22 cellular contexts compared by ENCODE assay signal in the genomic region with DNA sequence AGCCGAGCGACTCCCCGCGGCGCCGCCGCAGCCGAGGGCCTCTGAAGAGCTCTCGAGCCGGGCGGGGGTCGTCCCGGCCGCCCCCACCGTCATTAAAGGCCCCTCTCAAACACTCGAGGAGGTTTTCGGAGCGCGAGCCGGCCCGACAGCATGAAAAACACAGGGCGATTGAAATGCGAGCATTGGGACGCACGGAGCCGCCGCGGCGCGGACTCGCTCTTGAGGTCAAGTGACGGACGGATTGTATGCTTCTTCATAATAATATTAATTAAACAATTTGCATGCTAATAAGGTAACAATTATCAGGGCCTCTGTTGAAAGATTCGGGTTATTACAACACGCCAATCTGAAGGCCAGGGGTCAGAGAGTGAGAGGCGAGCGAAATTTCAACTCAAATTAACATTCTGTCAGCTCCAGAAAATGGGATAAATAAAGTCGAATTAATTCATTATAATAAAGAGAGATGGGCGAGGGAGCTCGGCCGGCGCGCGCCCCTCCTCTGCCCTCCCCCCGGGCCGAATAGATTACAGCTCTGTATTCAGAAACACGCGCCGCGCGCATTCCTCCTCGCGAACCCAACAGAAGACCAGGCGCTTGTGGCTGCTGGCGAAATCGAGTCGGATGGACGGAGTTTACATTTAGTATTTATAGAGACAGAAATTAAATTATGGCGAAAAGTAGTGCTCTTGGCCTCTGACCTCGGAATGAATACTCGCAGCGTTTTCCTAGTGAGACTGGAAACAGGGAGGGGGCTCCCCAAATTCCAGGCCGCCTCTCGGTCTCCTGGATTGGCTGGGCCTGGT. TPM values are rescaled to one million over a fixed set of nuclear protein-coding genes. Genes with fewer than 3 reads are reported as not detected.
DNase-seq lines count a peak whose midpoint lies in the region; ATAC-seq, FAIRE-seq and TF ChIP-seq lines count a peak whose summit lies in the region.
"Had no signal": no experiment of that assay in that cellular context is flagged by ENCODE, and none has a peak within 500 bp of the region (broad histone marks: within the 10 kb centered on the region; RNA-seq: fewer than 3 reads in every experiment).

No MANE protein-coding gene starts in this region.

- peaks cover 19 to 24% of the 10 kb centered on the region in 2 donors for H3K4me1 Mint-ChIP-seq in natural killer cell
- peaks cover 14% of the 10 kb centered on the region in 2 donors for H3K4me1 Mint-ChIP-seq in natural killer cell treated with Interleukin-12 subunit alpha and Interleukin-12 subunit beta and Interleukin-15 and Interleukin-18, amount 100 ng/mL, for 72 hours (ENCODE audit: low read depth in 2 of 2)

- no peak overlapping the region for H3K4me3 ChIP-seq in K562
- H3K4me3 ChIP-seq in mesendoderm (ENCODE audit: low read length) = no peak overlapping the region
- H3K4me3 ChIP-seq: gastrocnemius medialis had no signal

- TF ChIP-seq CTCF in natural killer cell (IDR thresholded peaks at IDR 0.05) (no peak), K562 (IDR thresholded peaks at IDR 0.05 in 2 of 3, conservative IDR thresholded peaks at IDR 0.05 in 1 of 3; ENCODE audit: insufficient read depth in 2 of 3, low read depth in 1 of 3, low read length in 3 of 3) (no peak)

- intact Hi-C loops in natural killer cell (cut with micrococcal nuclease) (loop anchor here (2.0 kb wide), 1 partner anchor 14 kb away; no protein-coding TSS in a partner anchor), K562 (cut with micrococcal nuclease) (no loop called here)

- H3K79me1 ChIP-seq in mesendoderm (ENCODE audit: low read length) = no peaks in the 10 kb centered on the region

- H2AK5ac ChIP-seq in mesendoderm (ENCODE audit: low read length) = no peak overlapping the region

- POLR2A ChIA-PET in K562 (lab: Yijun Ruan, JAX) = interaction anchor here (0.6 kb wide), 1 partner anchor 249 kb away, joined by 3 read pairs; no protein-coding TSS in a partner anchor

- no peak overlapping the region for H2BK5ac ChIP-seq in mesendoderm (ENCODE audit: low read length)

- H2AFZ ChIP-seq in K562 (ENCODE audit: low read depth, low read length) = no peak overlapping the region

- H3K36me3 ChIP-seq in K562 (ENCODE audit: control insufficient read depth, insufficient read depth, low read length) = no peaks in the 10 kb centered on the region
- no peaks in the 10 kb centered on the region for H3K36me3 ChIP-seq in mesendoderm (ENCODE audit: control insufficient read depth, insufficient read depth, low read length)
- H3K36me3 ChIP-seq: gastrocnemius medialis had no signal

- no peaks in the 10 kb centered on the region for H3K36me3 Mint-ChIP-seq in natural killer cell
- H3K36me3 Mint-ChIP-seq in natural killer cell treated with Interleukin-12 subunit alpha and Interleukin-12 subunit beta and Interleukin-15 and Interleukin-18, amount 100 ng/mL, for 72 hours = peaks cover 4% of the 10 kb centered on the region
- H3K36me3 Mint-ChIP-seq: mesothelial cell of epicardium had no signal

- H2BK15ac ChIP-seq in mesendoderm (replicated peaks; ENCODE audit: low read depth) = no peak overlapping the region

- H3K4me1 ChIP-seq in K562 (replicated peaks in 1 of 2; ENCODE audit: control insufficient read depth in 2 of 2, insufficient read depth in 2 of 2, low read length in 2 of 2) (peaks cover 0 to 33% of the 10 kb centered on the region in 2 experiments; a peak in 2 of 5 replicates), mesendoderm (ENCODE audit: control insufficient read depth, low read depth, low read length) (peaks cover 3% of the 10 kb centered on the region)
- H3K4me1 ChIP-seq: gastrocnemius medialis had no signal

- H3K9ac ChIP-seq in K562 (ENCODE audit: insufficient read depth in 1 of 2, low read depth in 2 of 2, low read length in 2 of 2) = no peak overlapping the region
- H3K9ac ChIP-seq in mesendoderm (ENCODE audit: low read length) = no peak overlapping the region

- 68% methylated on average over 41 of the region's 64 CpGs for WGBS in K562 (ENCODE audit: insufficient coverage, low coverage, missing lambda C conversion rate)
- WGBS in mesendoderm (ENCODE audit: extremely low coverage, insufficient coverage, low lambda C conversion rate) = no CpG with 5 or more reads among the region's 64 CpGs

- no peaks in the 10 kb centered on the region for H3K9me3 Mint-ChIP-seq in natural killer cell
- no peaks in the 10 kb centered on the region for H3K9me3 Mint-ChIP-seq in natural killer cell treated with Interleukin-12 subunit alpha and Interleukin-12 subunit beta and Interleukin-15 and Interleukin-18, amount 100 ng/mL, for 72 hours
- H3K9me3 Mint-ChIP-seq: central memory CD8-positive, alpha-beta T cell; mesothelial cell of epicardium; stimulated activated naive CD8-positive, alpha-beta T cell treated with anti-CD3 and anti-CD28 coated beads, Interleukin-15, Interleukin-2, amounts not matched to agents 100 ng/mL and 50 ng/mL, for 24 hours had no signal

- H3K9me1 ChIP-seq in K562 (ENCODE audit: control insufficient read depth, insufficient read depth, low read length) = no peaks in the 10 kb centered on the region

- ATAC-seq in natural killer cell (no peak), K562 (no peak)
- ATAC-seq in natural killer cell treated with Interleukin-12 subunit alpha and Interleukin-12 subunit beta and Interleukin-15 and Interleukin-18, amount 100 ng/mL, for 72 hours = no peak
- ATAC-seq: esophagus mucosa, gastrocnemius medialis, left colon had no signal

- no peaks in the 10 kb centered on the region for H3K9me3 ChIP-seq in K562 (replicated peaks; ENCODE audit: control insufficient read depth, insufficient read depth, low read depth, low read length)
- H3K9me3 ChIP-seq: gastrocnemius medialis had no signal

- no peak overlapping the region for H2BK120ac ChIP-seq in mesendoderm (ENCODE audit: low read depth, low read length)

- no peak for TF ChIP-seq POLR2A in K562 (conservative IDR thresholded peaks at IDR 0.05)

- H3K18ac ChIP-seq in mesendoderm (ENCODE audit: low read length) = no peak overlapping the region

- H3K27ac Mint-ChIP-seq in natural killer cell = peak overlapping the region in 1 of 2 donors; percentile 31
- H3K27ac Mint-ChIP-seq in natural killer cell treated with Interleukin-12 subunit alpha and Interleukin-12 subunit beta and Interleukin-15 and Interleukin-18, amount 100 ng/mL, for 72 hours = no peak overlapping the region
- H3K27ac Mint-ChIP-seq: mesothelial cell of epicardium; stimulated activated naive CD8-positive, alpha-beta T cell treated with anti-CD3 and anti-CD28 coated beads, Interleukin-15, Interleukin-2, amounts not matched to agents 100 ng/mL and 50 ng/mL, for 24 hours had no signal

- H3K4me2 ChIP-seq in K562 (ENCODE audit: insufficient read depth, low read length) = no peak overlapping the region
- H3K4me2 ChIP-seq in mesendoderm (ENCODE audit: low read length) = no peak overlapping the region

- H4K8ac ChIP-seq in mesendoderm (ENCODE audit: low read depth, low read length) = no peak overlapping the region

- H3K4me3 Mint-ChIP-seq in natural killer cell = peak overlapping the region; percentile 52
- no peak overlapping the region for H3K4me3 Mint-ChIP-seq in natural killer cell treated with Interleukin-12 subunit alpha and Interleukin-12 subunit beta and Interleukin-15 and Interleukin-18, amount 100 ng/mL, for 72 hours
- H3K4me3 Mint-ChIP-seq: central memory CD8-positive, alpha-beta T cell; mesothelial cell of epicardium; stimulated activated naive CD8-positive, alpha-beta T cell treated with anti-CD3 and anti-CD28 coated beads, Interleukin-15, Interleukin-2, amounts not matched to agents 100 ng/mL and 50 ng/mL, for 24 hours had no signal

- no TSS peak for BruUV-seq in K562 (replicated peaks; lab: Mats Ljungman, UMichigan)

- in situ Hi-C loops in K562 (cut with MboI) = no loop called here

- no peak for FAIRE-seq in K562 (lab: Jason Lieb, UNC)

- H4K20me1 ChIP-seq in K562 (replicated peaks; ENCODE audit: control insufficient read depth, insufficient read depth, low read length) = 0 out of 2 replicates have a peak, but pooled peaks cover 13% of the 10 kb centered on the region

- no peak overlapping the region for H3K56ac ChIP-seq in mesendoderm (ENCODE audit: low read length)

- CTCF ChIA-PET in K562 (lab: Yijun Ruan, JAX; ENCODE audit: low intra/inter-chr PET ratio) = no interaction called here

- H3K4ac ChIP-seq in mesendoderm (ENCODE audit: low read depth, low read length) = no peak overlapping the region

- H3K79me2 ChIP-seq in K562 (ENCODE audit: control insufficient read depth, insufficient read depth, low read length) (no peaks in the 10 kb centered on the region), mesendoderm (ENCODE audit: control insufficient read depth, insufficient read depth, low read length) (no peaks in the 10 kb centered on the region)

- peaks cover 52 to 59% of the 10 kb centered on the region in 2 donors for H3K27me3 Mint-ChIP-seq in natural killer cell (ENCODE audit: low read depth in 2 of 2)
- peaks cover 37 to 53% of the 10 kb centered on the region in 2 donors for H3K27me3 Mint-ChIP-seq in natural killer cell treated with Interleukin-12 subunit alpha and Interleukin-12 subunit beta and Interleukin-15 and Interleukin-18, amount 100 ng/mL, for 72 hours

- no peak for TF ChIP-seq RAD21 in K562 (CRISPR knock-in tag; conservative IDR thresholded peaks at IDR 0.05 in 1 of 2, IDR thresholded peaks at IDR 0.05 in 1 of 2)

- DNase-seq in natural killer cell (no peak), K562 (ENCODE audit: extremely low read depth in 1 of 4, low spot score in 3 of 4) (no peak), mesendoderm (peak; percentile 40), kidney tubule cell (ENCODE audit: low spot score) (no peak), globus pallidus (ENCODE audit: low spot score) (no peak), AG08395 (ENCODE audit: low spot score) (no peak)
- DNase-seq in natural killer cell treated with Interleukin-12 subunit alpha and Interleukin-12 subunit beta and Interleukin-15 and Interleukin-18, amount 100 ng/mL, for 72 hours (ENCODE audit: low spot score) = no peak
- DNase-seq: activated CD4-positive, alpha-beta T cell treated with anti-CD3 and anti-CD28 coated beads for 48 hours; effector CD8-positive, alpha-beta T cell; gastrocnemius medialis; left colon; NCI-H1092 treated with DMSO at 0.1 percent for 48 hours; NCI-H2081 treated with DMSO at 0.1 percent for 48 hours; NCI-H524 treated with DMSO at 0.1 percent for 48 hours; stimulated activated CD4-positive, alpha-beta T cell treated with anti-CD3 and anti-CD28 coated beads, Interleukin-4, amount 100 ng/mL, for 1 hour; trophoblast cell had no signal

- peak overlapping the region; percentile 20 for H3K23ac ChIP-seq in mesendoderm (ENCODE audit: low read length)

- no peak overlapping the region for H4K5ac ChIP-seq in mesendoderm (ENCODE audit: low read length)

- no peak for TF ChIP-seq EP300 in K562 (IDR thresholded peaks at IDR 0.05; ENCODE audit: low read length)

- H3K27ac ChIP-seq in K562 (ENCODE audit: extremely low read depth, low read depth, low read length) (no peak overlapping the region), mesendoderm (ENCODE audit: low read depth, low read length) (no peak overlapping the region)
- H3K27ac ChIP-seq: gastrocnemius medialis had no signal

- H3K27me3 ChIP-seq in K562 (ENCODE audit: control insufficient read depth in 2 of 2, insufficient read depth in 2 of 2, low read length in 2 of 2) (peaks cover 46 to 63% of the 10 kb centered on the region in 2 experiments), mesendoderm (ENCODE audit: insufficient read depth, low read length, poor library complexity) (peaks cover 63% of the 10 kb centered on the region)

RNA-seq across cellular contexts. Expression of a gene that starts 2.1 kb away (rescaled TPM):
- total RNA-seq in natural killer cell = not detected
- not detected for total RNA-seq in natural killer cell treated with Interleukin-12 subunit alpha and Interleukin-12 subunit beta and Interleukin-15 and Interleukin-18, amount 100 ng/mL, for 72 hours
- not detected in 2 replicates for total RNA-seq in K562 (2011; cell fraction: chromatin; rRNA removed; ENCODE audit: low replicate concordance)
- total RNA-seq in K562 (2011; cell fraction: nucleolus; rRNA removed) = not detected in 2 replicates
- not detected in 2 replicates for total RNA-seq in K562 (2011; cell fraction: nucleoplasm; rRNA removed)
- total RNA-seq in K562 (2014; rRNA removed) = not detected in 2 replicates
- not detected in 2 replicates for total RNA-seq in K562 (2014; rRNA removed; fragmentation: Illumina TruSeq; extraction: Trizol)
- total RNA-seq in K562 (2015; rRNA removed; fragmentation: Illumina TruSeq; extraction: Trizol) = not detected in 2 replicates
- total RNA-seq in K562 (2021) = not detected in 2 replicates
- polyA plus RNA-seq in K562 (2011; rRNA removed) = not detected in 2 replicates
- not detected in 2 replicates for polyA plus RNA-seq in K562 (2011; cell fraction: cytosol; rRNA removed)
- not detected in 2 replicates for polyA plus RNA-seq in K562 (2011; cell fraction: nucleus; rRNA removed)
- not detected in 2 replicates for polyA plus RNA-seq in K562 (2012)
- polyA plus RNA-seq in K562 (2014; fragmentation: Illumina TruSeq; extraction: Trizol) = not detected in 2 replicates
- polyA plus RNA-seq in K562 (2014; fragmentation: Nextera tagmentation; extraction: Ambion mirVana) = not detected
- polyA plus RNA-seq in K562 (2014; rRNA removed) = not detected in 2 replicates
- polyA minus RNA-seq in K562 (2011; rRNA and poly(A)+ RNA removed) = not detected in 2 replicates
- not detected in 2 replicates for polyA minus RNA-seq in K562 (2011; cell fraction: cytosol; rRNA and poly(A)+ RNA removed)
- polyA minus RNA-seq in K562 (2011; cell fraction: nucleus; rRNA and poly(A)+ RNA removed) = not detected in 2 replicates
- polyA plus RNA-seq in mesendoderm (2013, experiment 1 of 2) = not detected
- polyA plus RNA-seq in mesendoderm (2013, experiment 2 of 2) = not detected
- total RNA-seq: esophagus mucosa, gastrocnemius medialis, left colon, LHCN-M2, mesothelial cell of epicardium, RPMI7951 had no signal
